19 cellular contexts compared by ENCODE assay signal in the genomic region with DNA sequence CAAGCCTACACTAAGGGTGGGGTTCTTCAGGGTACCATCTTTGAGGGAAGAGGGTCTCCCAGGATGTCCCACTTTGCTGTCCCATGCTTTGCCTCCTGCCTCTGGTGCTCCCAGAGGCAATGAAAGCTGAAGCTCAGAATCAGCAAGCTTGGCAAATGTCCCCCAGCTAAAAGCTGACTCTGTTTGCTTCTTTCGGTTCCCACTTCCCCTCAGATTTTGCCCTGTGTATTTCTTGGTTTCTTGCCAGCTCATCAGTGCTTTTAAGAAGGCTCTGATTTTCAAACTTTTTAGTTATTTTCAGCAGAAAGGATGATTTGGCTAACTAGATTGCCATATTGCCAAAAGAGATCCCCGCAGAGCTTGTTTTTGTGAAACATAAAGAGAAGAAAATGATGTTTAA. TPM values are rescaled to one million over a fixed set of nuclear protein-coding genes. Genes with fewer than 3 reads are reported as not detected.
DNase-seq lines count a peak whose midpoint lies in the region; ATAC-seq and TF ChIP-seq lines count a peak whose summit lies in the region.
"Had no signal": no experiment of that assay in that cellular context is flagged by ENCODE, and none has a peak within 500 bp of the region (broad histone marks: within the 10 kb centered on the region; RNA-seq: fewer than 3 reads in every experiment).

No MANE protein-coding gene starts in this region.

- peaks cover 19% of the 10 kb centered on the region for H3K27me3 Mint-ChIP-seq in dendritic cell treated with granulocyte-macrophage colony-stimulating factor and Interleukin-4, amounts not matched to agents 40 ng/mL and 50 ng/mL, for 4 days
- peaks cover 10% of the 10 kb centered on the region for H3K27me3 Mint-ChIP-seq in CD8-positive, alpha-beta T cell (ENCODE audit: low read depth)
- H3K27me3 Mint-ChIP-seq in activated naive CD8-positive, alpha-beta T cell treated with anti-CD3 and anti-CD28 coated beads, Interleukin-2, amount 50 U/mL, for 24 hours, result peaks cover 2% of the 10 kb centered on the region

- H3F3A ChIP-seq in MM.1S (ENCODE audit: insufficient read depth, low read length), result peaks cover 5% of the 10 kb centered on the region; the same call in 1 of the 2 replicates

- peaks cover 5% of the 10 kb centered on the region for H3K4me1 Mint-ChIP-seq in dendritic cell treated with granulocyte-macrophage colony-stimulating factor and Interleukin-4, amounts not matched to agents 40 ng/mL and 50 ng/mL, for 4 days (ENCODE audit: low read depth)
- H3K4me1 Mint-ChIP-seq in CD8-positive, alpha-beta T cell (ENCODE audit: low read depth), result no peaks in the 10 kb centered on the region
- no peaks in the 10 kb centered on the region for H3K4me1 Mint-ChIP-seq in activated naive CD8-positive, alpha-beta T cell treated with anti-CD3 and anti-CD28 coated beads, Interleukin-2, amount 50 U/mL, for 24 hours
- H3K4me1 Mint-ChIP-seq: CD8-positive, alpha-beta memory T cell had no signal

- intact Hi-C loops in dendritic cell treated with granulocyte-macrophage colony-stimulating factor and Interleukin-4, amounts not matched to agents 40 ng/mL and 50 ng/mL, for 4 days (cut with micrococcal nuclease), result no loop called here
- intact Hi-C loops in CD8-positive, alpha-beta T cell (cut with DNase I, micrococcal nuclease), result no loop called here

- H3K9me3 Mint-ChIP-seq in dendritic cell treated with granulocyte-macrophage colony-stimulating factor and Interleukin-4, amounts not matched to agents 40 ng/mL and 50 ng/mL, for 4 days, result no peaks in the 10 kb centered on the region
- no peaks in the 10 kb centered on the region for H3K9me3 Mint-ChIP-seq in CD8-positive, alpha-beta T cell
- H3K9me3 Mint-ChIP-seq in activated naive CD8-positive, alpha-beta T cell treated with anti-CD3 and anti-CD28 coated beads, Interleukin-2, amount 50 U/mL, for 24 hours, result no peaks in the 10 kb centered on the region
- H3K9me3 Mint-ChIP-seq: CD8-positive, alpha-beta memory T cell; T-helper 1 cell treated with Interleukin-12 subunit alpha and Interleukin-12 subunit beta and Interleukin-4 antibody, amounts not matched to agents 30 μg/mL and 1 μg/mL, for 36 hours had no signal

- CTCF ChIA-PET in CD8-positive, alpha-beta T cell (lab: Charles Lee), result no interaction called here

- H3K9me2 ChIP-seq in MM.1S (replicated peaks; ENCODE audit: insufficient read depth, low read length), result no peaks in the 10 kb centered on the region

- TF ChIP-seq CTCF in GM12865 (IDR thresholded peaks at IDR 0.05; ENCODE audit: insufficient read depth, low read depth, low read length, missing control alignments), result no peak
- TF ChIP-seq CTCF in MM.1S (IDR thresholded peaks at IDR 0.05; ENCODE audit: low read length), result no peak
- TF ChIP-seq CTCF in CD8-positive, alpha-beta T cell (IDR thresholded peaks at IDR 0.05), result no peak

- ATAC-seq in CD8-positive, alpha-beta T cell, result no peak
- ATAC-seq in activated naive CD8-positive, alpha-beta T cell treated with anti-CD3 and anti-CD28 coated beads, Interleukin-2, amount 50 U/mL, for 24 hours, result no peak

- peak overlapping the region; percentile 28 for H3K4me2 ChIP-seq in MM.1S (ENCODE audit: low read depth, low read length)

- peak; percentile 31 for DNase-seq in GM12865 (ENCODE audit: low read depth)
- DNase-seq in MM.1S, result peak; percentile 57
- peak; percentile 37 for DNase-seq in pons (ENCODE audit: low spot score)
- DNase-seq in NCI-H1048 (lab: John Stamatoyannopoulos, UW), result no peak
- no peak for DNase-seq in CD8-positive, alpha-beta T cell
- DNase-seq in cerebellum (ENCODE audit: low spot score), result no peak
- DNase-seq in activated naive CD8-positive, alpha-beta T cell treated with anti-CD3 and anti-CD28 coated beads, Interleukin-2, amount 50 U/mL, for 24 hours, result no peak
- DNase-seq: ACHN; BE2C; CD8-positive, alpha-beta memory T cell; HCEC 1CT; KBM-7; NCI-H1417; NCI-H1930; NCI-H524 treated with DMSO at 0.1 percent for 48 hours; Peyer's patch; SHP77 treated with DMSO at 0.1 percent for 48 hours had no signal

- H4K20me1 ChIP-seq in MM.1S (ENCODE audit: insufficient read depth, low read length), result no peaks in the 10 kb centered on the region

- no peak overlapping the region for H3K4me3 Mint-ChIP-seq in dendritic cell treated with granulocyte-macrophage colony-stimulating factor and Interleukin-4, amounts not matched to agents 40 ng/mL and 50 ng/mL, for 4 days
- H3K4me3 Mint-ChIP-seq in CD8-positive, alpha-beta T cell, result no peak overlapping the region
- H3K4me3 Mint-ChIP-seq in activated naive CD8-positive, alpha-beta T cell treated with anti-CD3 and anti-CD28 coated beads, Interleukin-2, amount 50 U/mL, for 24 hours, result no peak overlapping the region
- H3K4me3 Mint-ChIP-seq: CD8-positive, alpha-beta memory T cell; T-helper 1 cell treated with Interleukin-12 subunit alpha and Interleukin-12 subunit beta and Interleukin-4 antibody, amounts not matched to agents 30 μg/mL and 1 μg/mL, for 36 hours had no signal

- no peak overlapping the region for H3K9ac ChIP-seq in MM.1S (ENCODE audit: low read length)

- no peaks in the 10 kb centered on the region for H3K36me3 ChIP-seq in MM.1S (replicated peaks; ENCODE audit: insufficient read depth, low read length)
- H3K36me3 ChIP-seq in CD8-positive, alpha-beta T cell (ENCODE audit: insufficient read depth, low read length), result no peaks in the 10 kb centered on the region
- H3K36me3 ChIP-seq: BE2C, Peyer's patch had no signal

- H3K4me1 ChIP-seq in MM.1S (ENCODE audit: low read length), result peaks cover 13% of the 10 kb centered on the region
- no peaks in the 10 kb centered on the region for H3K4me1 ChIP-seq in CD8-positive, alpha-beta T cell (ENCODE audit: insufficient read depth, low read length)
- H3K4me1 ChIP-seq: BE2C, Peyer's patch had no signal

- H3K4me3 ChIP-seq in GM12865 (ENCODE audit: low read depth, low read length) (no peak overlapping the region), MM.1S (ENCODE audit: low read length) (no peak overlapping the region)
- no peak overlapping the region for H3K4me3 ChIP-seq in CD8-positive, alpha-beta T cell (ENCODE audit: low read depth, low read length)
- H3K4me3 ChIP-seq: Peyer's patch had no signal

- H3K9me3 ChIP-seq in MM.1S (replicated peaks; ENCODE audit: insufficient read depth, low read length), result no peaks in the 10 kb centered on the region
- no peaks in the 10 kb centered on the region for H3K9me3 ChIP-seq in CD8-positive, alpha-beta T cell (ENCODE audit: low read length)
- H3K9me3 ChIP-seq: BE2C, Peyer's patch had no signal

- H3K27ac ChIP-seq in MM.1S (ENCODE audit: low read length), result peak overlapping the region; percentile 5; the same call in 1 of the 2 replicates
- no peak overlapping the region for H3K27ac ChIP-seq in CD8-positive, alpha-beta T cell (ENCODE audit: low read depth, low read length)
- H3K27ac ChIP-seq: Peyer's patch had no signal

- H3K27me3 ChIP-seq in MM.1S (replicated peaks; ENCODE audit: insufficient read depth, low read length), result no peaks in the 10 kb centered on the region
- H3K27me3 ChIP-seq in CD8-positive, alpha-beta T cell (ENCODE audit: insufficient read depth, low read length), result no peaks in the 10 kb centered on the region
- H3K27me3 ChIP-seq: BE2C, Peyer's patch had no signal

- H3K27ac Mint-ChIP-seq in dendritic cell treated with granulocyte-macrophage colony-stimulating factor and Interleukin-4, amounts not matched to agents 40 ng/mL and 50 ng/mL, for 4 days, result peak overlapping the region; percentile 33
- no peak overlapping the region for H3K27ac Mint-ChIP-seq in CD8-positive, alpha-beta T cell
- no peak overlapping the region for H3K27ac Mint-ChIP-seq in activated naive CD8-positive, alpha-beta T cell treated with anti-CD3 and anti-CD28 coated beads, Interleukin-2, amount 50 U/mL, for 24 hours
- H3K27ac Mint-ChIP-seq: CD8-positive, alpha-beta memory T cell; T-helper 1 cell treated with Interleukin-12 subunit alpha and Interleukin-12 subunit beta and Interleukin-4 antibody, amounts not matched to agents 30 μg/mL and 1 μg/mL, for 36 hours had no signal

- H2AFZ ChIP-seq in MM.1S (ENCODE audit: low read length), result 0 out of 2 replicates have a peak overlapping the region, but pooled peaks have one; percentile 6

- POLR2A ChIA-PET in CD8-positive, alpha-beta T cell (lab: Charles Lee), result no interaction called here

- no peaks in the 10 kb centered on the region for H3K36me3 Mint-ChIP-seq in dendritic cell treated with granulocyte-macrophage colony-stimulating factor and Interleukin-4, amounts not matched to agents 40 ng/mL and 50 ng/mL, for 4 days (ENCODE audit: low read depth)
- no peaks in the 10 kb centered on the region for H3K36me3 Mint-ChIP-seq in CD8-positive, alpha-beta T cell
- H3K36me3 Mint-ChIP-seq in activated naive CD8-positive, alpha-beta T cell treated with anti-CD3 and anti-CD28 coated beads, Interleukin-2, amount 50 U/mL, for 24 hours (ENCODE audit: low read depth), result no peaks in the 10 kb centered on the region
- H3K36me3 Mint-ChIP-seq: CD8-positive, alpha-beta memory T cell had no signal

- no peaks in the 10 kb centered on the region for H3K79me2 ChIP-seq in MM.1S (ENCODE audit: low read length)

RNA-seq across cellular contexts. Expression of a gene that starts 33.1 kb away (rescaled TPM):
- 10 to 100 TPM; 20.1 to 25.7 TPM for total RNA-seq in CD8-positive, alpha-beta T cell
- 24.0 TPM for total RNA-seq in cerebellum

Comparison
In these comparisons a context has a peak if more than half of its experiments do, and no peak if none do; other contexts are left out.
1. DNase-seq: peak in GM12865 (single experiment), MM.1S (single experiment) and pons (single experiment); none in NCI-H1048 (single experiment), CD8-positive, alpha-beta T cell (0 of 7), cerebellum (single experiment) and activated naive CD8-positive, alpha-beta T cell treated with anti-CD3 and anti-CD28 coated beads, Interleukin-2, amount 50 U/mL, for 24 hours (single experiment).